12 cellular contexts compared by ENCODE assay signal in genomic region chr6:151284012-151284411, GRCh38. TPM values are rescaled to one million over a fixed set of nuclear protein-coding genes. Genes with fewer than 3 reads are reported as not detected.
DNase-seq lines count a peak whose midpoint lies in the region; ATAC-seq and TF ChIP-seq lines count a peak whose summit lies in the region.
"Had no signal": no experiment of that assay in that cellular context is flagged by ENCODE, and none has a peak within 500 bp of the region (broad histone marks: within the 10 kb centered on the region; RNA-seq: fewer than 3 reads in every experiment).

No MANE protein-coding gene starts in this region.

- no peaks in the 10 kb centered on the region for H3K27me3 ChIP-seq in thyroid gland
- H3K27me3 ChIP-seq: right atrium auricular region had no signal

- CTCF ChIA-PET in activated CD4-positive, alpha-beta T cell treated with anti-CD3 and anti-CD28 coated beads for 36 hours (lab: Charles Lee) = interaction anchor here (0.6 to 1.7 kb wide), 4 partner anchors 13 to 312 kb away, joined by 3 to 9 read pairs (median 4); no protein-coding TSS in a partner anchor

- H3K36me3 Mint-ChIP-seq in activated CD4-positive, alpha-beta T cell treated with anti-CD3 and anti-CD28 coated beads for 36 hours (ENCODE audit: low read depth) = no peaks in the 10 kb centered on the region
- peaks cover 2% of the 10 kb centered on the region for H3K36me3 Mint-ChIP-seq in chondrocyte (ENCODE audit: low read depth)
- no peaks in the 10 kb centered on the region for H3K36me3 Mint-ChIP-seq in activated naive CD4-positive, alpha-beta T cell treated with anti-CD3 and anti-CD28 coated beads, Interleukin-2, amount 50 U/mL, for 72 hours

- peak overlapping the region; percentile 8 to 77 (median 24) for H3K27ac ChIP-seq in thyroid gland
- H3K27ac ChIP-seq: A549 had no signal

- H3K4me1 ChIP-seq in thyroid gland = peaks cover 23 to 45% of the 10 kb centered on the region in 2 donors

- H3K4me3 ChIP-seq in thyroid gland (replicated peaks in 1 of 3) = no peak overlapping the region
- H3K4me3 ChIP-seq: A549, right atrium auricular region had no signal

- H3K4me3 Mint-ChIP-seq in activated CD4-positive, alpha-beta T cell treated with anti-CD3 and anti-CD28 coated beads for 36 hours = no peak overlapping the region
- no peak overlapping the region for H3K4me3 Mint-ChIP-seq in chondrocyte (ENCODE audit: unreplicated experiment)
- H3K4me3 Mint-ChIP-seq: activated T-helper 1 cell treated with anti-CD3 and anti-CD28 coated beads, Interleukin-12 subunit alpha, Interleukin-12 subunit beta, Interleukin-2, Interleukin-4 antibody, amounts not matched to agents 30 ng/mL and 10 ng/mL and 1 ng/mL, durations not matched to agents 14 hours and 24 hours and 36 hours had no signal

- intact Hi-C loops in activated CD4-positive, alpha-beta T cell treated with anti-CD3 and anti-CD28 coated beads for 36 hours (cut with DNase I, micrococcal nuclease) = loop anchor here in 1 of 2 experiments (1.0 kb wide), 1 partner anchor 297 kb away; no protein-coding TSS in a partner anchor
- intact Hi-C loops in thyroid gland (cut with DNase I) = no loop called here

- H3K9me3 Mint-ChIP-seq in activated CD4-positive, alpha-beta T cell treated with anti-CD3 and anti-CD28 coated beads for 36 hours (ENCODE audit: low read depth) = no peaks in the 10 kb centered on the region
- H3K9me3 Mint-ChIP-seq in chondrocyte (ENCODE audit: low read depth) = no peaks in the 10 kb centered on the region
- H3K9me3 Mint-ChIP-seq in activated naive CD4-positive, alpha-beta T cell treated with anti-CD3 and anti-CD28 coated beads, Interleukin-2, amount 50 U/mL, for 72 hours = no peaks in the 10 kb centered on the region
- H3K9me3 Mint-ChIP-seq: activated T-helper 1 cell treated with anti-CD3 and anti-CD28 coated beads, Interleukin-12 subunit alpha, Interleukin-12 subunit beta, Interleukin-2, Interleukin-4 antibody, amounts not matched to agents 30 ng/mL and 10 ng/mL and 1 ng/mL, durations not matched to agents 14 hours and 24 hours and 36 hours had no signal

- no peak for TF ChIP-seq CTCF in chondrocyte (IDR thresholded peaks at IDR 0.05)
- TF ChIP-seq CTCF in thyroid gland (IDR thresholded peaks at IDR 0.05) = no peak

- peaks cover 13% of the 10 kb centered on the region for H3K27me3 Mint-ChIP-seq in activated CD4-positive, alpha-beta T cell treated with anti-CD3 and anti-CD28 coated beads for 36 hours
- H3K27me3 Mint-ChIP-seq in chondrocyte (ENCODE audit: low read depth) = no peaks in the 10 kb centered on the region

- H3K27ac Mint-ChIP-seq in activated CD4-positive, alpha-beta T cell treated with anti-CD3 and anti-CD28 coated beads for 36 hours = peak overlapping the region; percentile 11
- H3K27ac Mint-ChIP-seq in chondrocyte (ENCODE audit: unreplicated experiment) = peak overlapping the region; percentile 42
- H3K27ac Mint-ChIP-seq in activated naive CD4-positive, alpha-beta T cell treated with anti-CD3 and anti-CD28 coated beads, Interleukin-2, amount 50 U/mL, for 72 hours = no peak overlapping the region
- H3K27ac Mint-ChIP-seq: activated T-helper 1 cell treated with anti-CD3 and anti-CD28 coated beads, Interleukin-12 subunit alpha, Interleukin-12 subunit beta, Interleukin-2, Interleukin-4 antibody, amounts not matched to agents 30 ng/mL and 10 ng/mL and 1 ng/mL, durations not matched to agents 14 hours and 24 hours and 36 hours had no signal

- peaks cover 29% of the 10 kb centered on the region for H3K4me1 Mint-ChIP-seq in activated CD4-positive, alpha-beta T cell treated with anti-CD3 and anti-CD28 coated beads for 36 hours
- H3K4me1 Mint-ChIP-seq in chondrocyte (ENCODE audit: low read depth) = peaks cover 52% of the 10 kb centered on the region

- no peaks in the 10 kb centered on the region for H3K9me3 ChIP-seq in thyroid gland
- H3K9me3 ChIP-seq: A549, right atrium auricular region had no signal

- H3K36me3 ChIP-seq in thyroid gland = no peaks in the 10 kb centered on the region
- H3K36me3 ChIP-seq: right atrium auricular region had no signal

- peak; percentile 9 for DNase-seq in activated CD4-positive, alpha-beta T cell treated with anti-CD3 and anti-CD28 coated beads for 36 hours
- no peak for DNase-seq in activated CD4-positive, alpha-beta T cell treated with anti-CD3 and anti-CD28 coated beads, Interleukin-2, amount 50 U/mL, for 48 hours
- no peak for DNase-seq in chondrocyte (ENCODE audit: low spot score)
- peak; percentile 36 to 46 for DNase-seq in thyroid gland
- no peak for DNase-seq in NOMO-1 (lab: John Stamatoyannopoulos, UW; ENCODE audit: unreplicated experiment in 2 of 2)
- no peak for DNase-seq in UCSD-AML1 (lab: John Stamatoyannopoulos, UW; ENCODE audit: unreplicated experiment)
- no peak for DNase-seq in activated naive CD4-positive, alpha-beta T cell treated with anti-CD3 and anti-CD28 coated beads, Interleukin-2, amount 50 U/mL, for 72 hours (ENCODE audit: low spot score in 2 of 2)
- DNase-seq: mesendoderm had no signal

- 79 to 90% methylated on average over 11 of the region's 11 CpGs for WGBS in thyroid gland, 2 donors

- ATAC-seq in activated CD4-positive, alpha-beta T cell treated with anti-CD3 and anti-CD28 coated beads for 36 hours = peak; percentile 24
- peak; percentile 42 for ATAC-seq in HG02981 (IDR thresholded peaks at IDR 0.05; ENCODE audit: unreplicated experiment)
- ATAC-seq in activated naive CD4-positive, alpha-beta T cell treated with anti-CD3 and anti-CD28 coated beads, Interleukin-2, amount 50 U/mL, for 72 hours = no peak
- ATAC-seq: A549 had no signal

- TF ChIP-seq POLR2A in thyroid gland (IDR thresholded peaks at IDR 0.05) = no peak

- POLR2A ChIA-PET in activated CD4-positive, alpha-beta T cell treated with anti-CD3 and anti-CD28 coated beads for 36 hours (lab: Charles Lee) = interaction anchor here (0.6 kb wide), 1 partner anchor 82 kb away, joined by 3 read pairs; no protein-coding TSS in a partner anchor

RNA-seq across cellular contexts. Expression of gene AKAP12, which starts 44.2 kb away (rescaled TPM):
- 1 to 10 TPM; 4.1 to 5.0 TPM for total RNA-seq in activated CD4-positive, alpha-beta T cell treated with anti-CD3 and anti-CD28 coated beads for 36 hours
- total RNA-seq in chondrocyte (75.5 to 184 TPM (median 176 TPM) in 3 replicates), thyroid gland (100 to 1,000 TPM in 2 of 4 donors, 10 to 100 TPM in 2; 50.7 to 108 (median 79.4) TPM)
- total RNA-seq in activated naive CD4-positive, alpha-beta T cell treated with anti-CD3 and anti-CD28 coated beads, Interleukin-2, amount 50 U/mL, for 72 hours = 1 to 10 TPM in 1 of 2 donors, under 1 TPM in 1; 0.36 to 1.4 TPM

Comparison
In these comparisons a context has a peak if more than half of its experiments do, and no peak if none do; other contexts are left out.
1. DNase-seq: peak in activated CD4-positive, alpha-beta T cell treated with anti-CD3 and anti-CD28 coated beads for 36 hours (single experiment) and thyroid gland (2 of 2); none in activated CD4-positive, alpha-beta T cell treated with anti-CD3 and anti-CD28 coated beads, Interleukin-2, amount 50 U/mL, for 48 hours (0 of 2), chondrocyte (single experiment), NOMO-1 (0 of 2), UCSD-AML1 (single experiment) and activated naive CD4-positive, alpha-beta T cell treated with anti-CD3 and anti-CD28 coated beads, Interleukin-2, amount 50 U/mL, for 72 hours (0 of 2).
2. ATAC-seq: peak in activated CD4-positive, alpha-beta T cell treated with anti-CD3 and anti-CD28 coated beads for 36 hours (single experiment) and HG02981 (single experiment); none in activated naive CD4-positive, alpha-beta T cell treated with anti-CD3 and anti-CD28 coated beads, Interleukin-2, amount 50 U/mL, for 72 hours (0 of 2).
3. H3K27ac Mint-ChIP-seq: peak in activated CD4-positive, alpha-beta T cell treated with anti-CD3 and anti-CD28 coated beads for 36 hours (single experiment) and chondrocyte (single experiment); none in activated naive CD4-positive, alpha-beta T cell treated with anti-CD3 and anti-CD28 coated beads, Interleukin-2, amount 50 U/mL, for 72 hours (0 of 2).
4. RNA of gene AKAP12, which starts 44.2 kb away (total RNA-seq): 75.5 to 184 TPM in chondrocyte and 50.7 to 108 TPM in thyroid gland; 4.1 to 5.0 TPM in activated CD4-positive, alpha-beta T cell treated with anti-CD3 and anti-CD28 coated beads for 36 hours and 0.36 to 1.4 TPM in activated naive CD4-positive, alpha-beta T cell treated with anti-CD3 and anti-CD28 coated beads, Interleukin-2, amount 50 U/mL, for 72 hours; every median in the first group is over 4 times any median in the second.